1 cellular context compared by ENCODE assay signal in genomic region chr7:1115863-1116183, GRCh38. TPM values are rescaled to one million over a fixed set of nuclear protein-coding genes. Genes with fewer than 3 reads are reported as not detected.
"Had no signal": no experiment of that assay in that cellular context is flagged by ENCODE, and none has a peak within 500 bp of the region (broad histone marks: within the 10 kb centered on the region; RNA-seq: fewer than 3 reads in every experiment).

No MANE protein-coding gene starts in this region.

RNA-seq across cellular contexts. Expression of gene GPER1, which starts 27.9 kb away (rescaled TPM):
- total RNA-seq: activated naive CD4-positive, alpha-beta T cell treated with anti-CD3 and anti-CD28 coated beads, Interleukin-2, amount 50 U/mL, for 72 hours had no signal
